8 cellular contexts compared by ENCODE assay signal in the genomic region with DNA sequence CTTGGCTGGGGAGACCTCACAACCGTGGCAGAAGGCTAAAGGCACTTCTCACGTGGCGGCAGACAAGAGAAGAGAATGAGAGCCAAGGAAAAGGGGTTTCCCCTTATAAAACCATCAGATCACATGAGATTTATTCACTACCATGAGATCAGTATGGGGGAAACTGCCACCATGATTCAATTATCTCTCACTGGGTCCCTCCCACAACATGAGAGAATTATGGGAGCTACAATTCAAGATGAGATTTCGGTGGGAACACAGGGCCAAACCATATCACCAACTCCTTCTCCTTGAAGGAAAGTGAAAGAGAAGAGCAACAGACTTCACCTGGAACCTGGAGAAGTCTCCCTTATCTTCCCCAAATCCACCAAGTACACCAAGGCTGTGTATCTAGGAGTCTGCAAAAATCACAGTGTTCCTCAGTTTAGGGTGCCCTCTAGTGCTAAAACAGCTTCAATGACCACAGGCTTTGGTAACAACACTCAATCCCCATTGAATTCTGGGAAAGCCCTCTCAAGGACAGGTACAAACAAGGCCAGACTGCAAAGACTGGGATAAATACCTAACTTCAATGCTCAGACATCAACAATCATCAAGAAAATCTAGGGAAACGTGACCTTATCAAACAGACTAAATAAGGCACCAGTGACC.
DNase-seq lines count a peak whose midpoint lies in the region; ATAC-seq and TF ChIP-seq lines count a peak whose summit lies in the region.

No MANE protein-coding gene starts in this region.

- no peak overlapping the region for H3K27ac ChIP-seq in cardiac muscle cell
- H3K27ac ChIP-seq in epithelial cell of prostate: no peak overlapping the region
- H3K27ac ChIP-seq in aorta (ENCODE audit: low read depth in 1 of 2, low read length in 2 of 2): no peak overlapping the region

- DNase-seq in cardiac muscle cell (ENCODE audit: low read depth in 1 of 2, low spot score in 1 of 2): peak; percentile 2
- DNase-seq in Right ventricle myocardium inferior (ENCODE audit: missing footprints): no peak
- DNase-seq in NCI-H524 (lab: John Stamatoyannopoulos, UW): peak; percentile 1 to 62
- peak; percentile 14 for DNase-seq in epithelial cell of prostate (ENCODE audit: low read depth, low spot score)
- DNase-seq in activated CD4-positive, CD25-positive, alpha-beta regulatory T cell treated with anti-CD3 and anti-CD28 coated beads, Interleukin-2, amount 50 U/mL, for 72 hours: no peak
- DNase-seq in aorta: no peak
- DNase-seq in GOT3 (lab: John Stamatoyannopoulos, UW): no peak

- H3K4me3 ChIP-seq in cardiac muscle cell: no peak overlapping the region
- no peak overlapping the region for H3K4me3 ChIP-seq in aorta (ENCODE audit: low read length in 2 of 2)

- H3K9me3 ChIP-seq in cardiac muscle cell (ENCODE audit: low read depth) (no peaks in the 10 kb centered on the region), aorta (ENCODE audit: control insufficient read depth, low read length) (no peaks in the 10 kb centered on the region)

- no peaks in the 10 kb centered on the region for H3K36me3 ChIP-seq in cardiac muscle cell
- H3K36me3 ChIP-seq in aorta (ENCODE audit: control insufficient read depth in 1 of 2, insufficient read depth in 2 of 2, low read length in 1 of 2): no peaks in the 10 kb centered on the region

- peak; percentile 10 for TF ChIP-seq CTCF in cardiac muscle cell (IDR thresholded peaks at IDR 0.05; ENCODE audit: low read depth, low read length)

- intact Hi-C loops in Right ventricle myocardium inferior (cut with DNase I): no loop called here
- intact Hi-C loops in aorta (cut with DNase I): no loop called here

- no peaks in the 10 kb centered on the region for H3K4me1 ChIP-seq in cardiac muscle cell (ENCODE audit: low read depth)
- H3K4me1 ChIP-seq in aorta (ENCODE audit: control insufficient read depth in 1 of 2, insufficient read depth in 2 of 2, low read length in 2 of 2): no peaks in the 10 kb centered on the region

- ATAC-seq in Right ventricle myocardium inferior (no peak), HG02798 (IDR thresholded peaks at IDR 0.05; ENCODE audit: poor library complexity, unreplicated experiment) (no peak), aorta (ENCODE audit: low FRiP score) (no peak)

- H3K27me3 ChIP-seq in cardiac muscle cell: no peaks in the 10 kb centered on the region
- no peaks in the 10 kb centered on the region for H3K27me3 ChIP-seq in aorta (ENCODE audit: control insufficient read depth in 1 of 2, insufficient read depth in 2 of 2, low read length in 1 of 2)

- 65 to 71% methylated on average over 5 of the region's 5 CpGs for WGBS in aorta, 2 donors

Comparison
In these comparisons a context has a peak if more than half of its experiments do, and no peak if none do; other contexts are left out.
1. DNase-seq: peak in cardiac muscle cell (2 of 2), NCI-H524 (2 of 2) and epithelial cell of prostate (single experiment); none in Right ventricle myocardium inferior (single experiment), activated CD4-positive, CD25-positive, alpha-beta regulatory T cell treated with anti-CD3 and anti-CD28 coated beads, Interleukin-2, amount 50 U/mL, for 72 hours (single experiment), aorta (0 of 2) and GOT3 (single experiment).